ENCODE assay signal across 10 cellular contexts in the genomic region with DNA sequence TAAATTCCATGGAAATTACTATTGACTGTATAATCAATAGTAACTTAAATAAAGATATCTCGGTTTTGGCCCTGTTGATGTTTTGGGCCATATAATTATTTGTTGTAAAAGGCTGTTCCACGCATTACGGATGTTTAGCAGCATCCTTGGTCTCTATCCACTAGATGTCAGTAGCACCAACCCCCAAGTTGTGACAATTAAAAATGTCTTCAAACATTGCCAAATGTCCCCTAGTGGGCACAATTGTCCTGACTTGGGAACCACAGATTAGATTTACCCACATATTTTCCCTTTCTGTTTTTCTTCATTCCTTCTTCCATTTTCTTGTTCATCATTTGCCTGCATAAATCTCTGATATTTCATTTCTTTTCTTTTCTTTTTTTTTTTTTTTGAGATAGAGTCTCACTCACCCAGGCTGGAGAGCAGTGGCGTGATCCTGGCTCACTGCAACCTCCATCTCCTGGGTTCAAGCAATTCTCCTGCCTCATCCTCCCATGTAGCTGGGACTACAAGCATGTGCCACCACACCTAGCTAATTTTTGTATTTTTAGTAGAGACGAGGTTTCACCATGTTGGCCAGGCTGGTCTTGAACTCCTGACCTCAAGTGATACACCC. TPM values are rescaled to one million over a fixed set of nuclear protein-coding genes. Genes with fewer than 3 reads are reported as not detected.
DNase-seq lines count a peak whose midpoint lies in the region; ATAC-seq and TF ChIP-seq lines count a peak whose summit lies in the region.
"Had no signal": no experiment of that assay in that cellular context is flagged by ENCODE, and none has a peak within 500 bp of the region (broad histone marks: within the 10 kb centered on the region; RNA-seq: fewer than 3 reads in every experiment).

No MANE protein-coding gene starts in this region.

- H3K4me1 ChIP-seq in vagina: no peaks in the 10 kb centered on the region

- H3K36me3 ChIP-seq in vagina: no peaks in the 10 kb centered on the region

- peaks cover 25% of the 10 kb centered on the region for H3K27me3 Mint-ChIP-seq in brain

- no peaks in the 10 kb centered on the region for H3K36me3 Mint-ChIP-seq in brain
- H3K36me3 Mint-ChIP-seq: activated naive CD8-positive, alpha-beta T cell treated with anti-CD3 and anti-CD28 coated beads, Interleukin-2, amount 10 ng/mL, durations not matched to agents 7 days and 5 days had no signal

- H3K27me3 ChIP-seq in vagina: no peaks in the 10 kb centered on the region

- H3K4me3 Mint-ChIP-seq in brain: no peak overlapping the region
- H3K4me3 Mint-ChIP-seq: activated naive CD8-positive, alpha-beta T cell treated with anti-CD3 and anti-CD28 coated beads, Interleukin-2, amount 10 ng/mL, durations not matched to agents 7 days and 5 days; stimulated activated naive CD8-positive, alpha-beta T cell treated with anti-CD3 and anti-CD28 coated beads, Interleukin-15, Interleukin-2, amounts not matched to agents 100 ng/mL and 50 ng/mL, for 24 hours had no signal

- WGBS in lower leg skin, 2 donors: 62 to 68% methylated on average over 5 of the region's 5 CpGs

- H3K27ac ChIP-seq in vagina: no peak overlapping the region

- peaks cover 0 to 10% (median 2%) of the 10 kb centered on the region in 5 experiments for H3K9me3 Mint-ChIP-seq in brain
- H3K9me3 Mint-ChIP-seq: activated naive CD8-positive, alpha-beta T cell treated with anti-CD3 and anti-CD28 coated beads, Interleukin-2, amount 10 ng/mL, durations not matched to agents 7 days and 5 days had no signal

- no peak overlapping the region for H3K27ac Mint-ChIP-seq in brain
- H3K27ac Mint-ChIP-seq: activated naive CD8-positive, alpha-beta T cell treated with anti-CD3 and anti-CD28 coated beads, Interleukin-2, amount 10 ng/mL, durations not matched to agents 7 days and 5 days; stimulated activated naive CD8-positive, alpha-beta T cell treated with anti-CD3 and anti-CD28 coated beads, Interleukin-15, Interleukin-2, amounts not matched to agents 100 ng/mL and 50 ng/mL, for 24 hours had no signal

- intact Hi-C loops in lower leg skin (cut with DNase I; ENCODE audit: low total_unique reads): no loop called here
- intact Hi-C loops in vagina (cut with DNase I): no loop called here

- H3K9me3 ChIP-seq in vagina: no peaks in the 10 kb centered on the region

- no peak for TF ChIP-seq POLR2A in lower leg skin (IDR thresholded peaks at IDR 0.05)
- no peak for TF ChIP-seq POLR2A in vagina (IDR thresholded peaks at IDR 0.05)

- ATAC-seq in GM18907 (IDR thresholded peaks at IDR 0.05; ENCODE audit: unreplicated experiment): peak; percentile 59

- DNase-seq in DMS 273 treated with DMSO at 0.1 percent for 48 hours (lab: John Stamatoyannopoulos, UW) (peak; percentile 28), NCI-H526 (lab: John Stamatoyannopoulos, UW) (peak; percentile 72 to 79), lung microvascular endothelial cell (ENCODE audit: low read depth in 2 of 2) (peak; percentile 36 to 55), GM19238 (ENCODE audit: insufficient read length, low spot score) (no peak), lower leg skin (ENCODE audit: low spot score in 2 of 2) (no peak), vagina (ENCODE audit: extremely low spot score in 2 of 2) (no peak)
- DNase-seq: activated naive CD8-positive, alpha-beta T cell treated with anti-CD3 and anti-CD28 coated beads, Interleukin-2, amount 10 ng/mL, durations not matched to agents 7 days and 5 days had no signal

- TF ChIP-seq CTCF in brain (conservative IDR thresholded peaks at IDR 0.05) (peak; percentile 38 to 53), lower leg skin (IDR thresholded peaks at IDR 0.05) (no peak), vagina (IDR thresholded peaks at IDR 0.05) (no peak)

- H3K4me3 ChIP-seq in lower leg skin (ENCODE audit: low read depth, poor library complexity, severe bottlenecking) (no peak overlapping the region), vagina (no peak overlapping the region)

- H3K4me1 Mint-ChIP-seq in brain: no peaks in the 10 kb centered on the region
- H3K4me1 Mint-ChIP-seq: activated naive CD8-positive, alpha-beta T cell treated with anti-CD3 and anti-CD28 coated beads, Interleukin-2, amount 10 ng/mL, durations not matched to agents 7 days and 5 days had no signal

RNA-seq across cellular contexts. Expression of gene WFDC8, which starts 13.6 kb away (rescaled TPM):
- not detected for polyA plus RNA-seq in brain (ENCODE audit: insufficient read depth, low read depth, low replicate concordance)
- not detected in 2 replicates for total RNA-seq in lung microvascular endothelial cell
- total RNA-seq in lower leg skin: not detected
- total RNA-seq in vagina: not detected
- total RNA-seq: activated naive CD8-positive, alpha-beta T cell treated with anti-CD3 and anti-CD28 coated beads, Interleukin-2, amount 10 ng/mL, durations not matched to agents 7 days and 5 days had no signal

RNA-seq across cellular contexts. Expression of gene WFDC10A, which starts 36.9 kb away (rescaled TPM):
- polyA plus RNA-seq in brain (ENCODE audit: insufficient read depth, low read depth, low replicate concordance): not detected
- total RNA-seq in lung microvascular endothelial cell: not detected in 2 replicates
- not detected for total RNA-seq in lower leg skin
- not detected for total RNA-seq in vagina
- total RNA-seq: activated naive CD8-positive, alpha-beta T cell treated with anti-CD3 and anti-CD28 coated beads, Interleukin-2, amount 10 ng/mL, durations not matched to agents 7 days and 5 days had no signal

RNA-seq across cellular contexts. Expression of gene WFDC9, which starts 38.4 kb away (rescaled TPM):
- polyA plus RNA-seq in brain (ENCODE audit: insufficient read depth, low read depth, low replicate concordance): not detected
- not detected in 2 replicates for total RNA-seq in lung microvascular endothelial cell
- not detected for total RNA-seq in lower leg skin
- not detected for total RNA-seq in vagina
- total RNA-seq: activated naive CD8-positive, alpha-beta T cell treated with anti-CD3 and anti-CD28 coated beads, Interleukin-2, amount 10 ng/mL, durations not matched to agents 7 days and 5 days had no signal

RNA-seq across cellular contexts. Expression of gene EPPIN, which starts 45.5 kb away (rescaled TPM):
- polyA plus RNA-seq in brain (ENCODE audit: insufficient read depth, low read depth, low replicate concordance): not detected
- not detected in 2 replicates for total RNA-seq in lung microvascular endothelial cell
- not detected for total RNA-seq in lower leg skin
- total RNA-seq in vagina: not detected
- total RNA-seq: activated naive CD8-positive, alpha-beta T cell treated with anti-CD3 and anti-CD28 coated beads, Interleukin-2, amount 10 ng/mL, durations not matched to agents 7 days and 5 days had no signal

RNA-seq across cellular contexts. Expression of gene WFDC6, which starts 53.4 kb away (rescaled TPM):
- not detected for polyA plus RNA-seq in brain (ENCODE audit: insufficient read depth, low read depth, low replicate concordance)
- total RNA-seq in lung microvascular endothelial cell: not detected in 2 replicates
- 1 to 10 TPM in 1 of 4 donors, not detected in 3; 1.6 TPM for total RNA-seq in lower leg skin
- total RNA-seq in vagina: not detected
- total RNA-seq: activated naive CD8-positive, alpha-beta T cell treated with anti-CD3 and anti-CD28 coated beads, Interleukin-2, amount 10 ng/mL, durations not matched to agents 7 days and 5 days had no signal

Comparison
In these comparisons a context has a peak if more than half of its experiments do, and no peak if none do; other contexts are left out.
1. DNase-seq: peak in DMS 273 treated with DMSO at 0.1 percent for 48 hours (single experiment), NCI-H526 (2 of 2) and lung microvascular endothelial cell (2 of 2); none in GM19238 (single experiment), lower leg skin (0 of 2) and vagina (0 of 2).
2. CTCF ChIP-seq: peak in brain (2 of 2); none in lower leg skin (0 of 3) and vagina (0 of 3).